ENCODE assay signal across 12 cellular contexts in the genomic region with DNA sequence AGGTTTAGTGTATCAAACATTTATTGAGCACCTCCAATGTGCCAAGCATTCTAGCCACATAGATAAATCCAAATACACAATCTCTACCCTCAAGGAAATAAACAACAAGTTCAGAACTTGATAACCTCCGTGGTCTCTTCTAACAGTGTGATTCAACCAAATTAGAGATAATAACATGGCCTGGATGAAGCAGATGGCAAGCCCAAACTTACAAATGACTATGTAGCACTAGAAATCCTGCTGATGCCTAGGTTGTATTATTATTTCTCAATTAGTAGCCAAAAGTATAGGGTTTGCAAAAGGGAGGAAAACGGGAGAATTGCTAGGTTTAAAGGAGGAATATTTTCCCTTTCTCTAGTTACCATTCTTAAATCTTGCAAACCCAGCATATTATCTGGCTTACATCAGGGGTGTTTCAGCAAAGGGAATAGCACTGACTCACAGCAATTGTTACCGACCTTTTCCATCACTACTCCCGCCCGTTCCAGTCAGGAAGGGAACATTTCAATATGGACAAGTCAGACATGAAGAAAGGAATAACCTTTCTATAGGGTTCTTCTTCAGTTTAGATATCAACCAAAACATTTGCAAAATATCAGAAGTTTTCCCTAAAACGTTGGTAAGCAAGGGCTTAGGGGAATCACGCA. TPM values are rescaled to one million over a fixed set of nuclear protein-coding genes. Genes with fewer than 3 reads are reported as not detected.
DNase-seq lines count a peak whose midpoint lies in the region; ATAC-seq and TF ChIP-seq lines count a peak whose summit lies in the region.
"Had no signal": no experiment of that assay in that cellular context is flagged by ENCODE, and none has a peak within 500 bp of the region (broad histone marks: within the 10 kb centered on the region; RNA-seq: fewer than 3 reads in every experiment).

No MANE protein-coding gene starts in this region.

- H3K9me2 ChIP-seq in GM23248 (ENCODE audit: insufficient read depth) = no peaks in the 10 kb centered on the region

- DNase-seq in GM23248 (peak; percentile 90), WERI-Rb-1 (no peak), left ventricle myocardium inferior (no peak), SW480 (ENCODE audit: low spot score) (no peak), D341Med (ENCODE audit: low spot score) (no peak)
- no peak for DNase-seq in natural killer cell treated with Interleukin-12 subunit alpha and Interleukin-12 subunit beta and Interleukin-15 and Interleukin-18, amount 100 ng/mL, for 72 hours (ENCODE audit: low spot score)
- DNase-seq: activated CD8-positive, alpha-beta memory T cell treated with anti-CD3 and anti-CD28 coated beads, Interleukin-2, amount 10 ng/mL, durations not matched to agents 7 days and 5 days; endodermal cell had no signal

- intact Hi-C loops in left ventricle myocardium inferior (cut with micrococcal nuclease) = no loop called here

- H3K4me1 Mint-ChIP-seq in natural killer cell treated with Interleukin-12 subunit alpha and Interleukin-12 subunit beta and Interleukin-15 and Interleukin-18, amount 100 ng/mL, for 72 hours (ENCODE audit: low read depth in 2 of 2) = peaks cover 0 to 3% of the 10 kb centered on the region in 2 donors

- no peak overlapping the region for H3K27ac Mint-ChIP-seq in natural killer cell treated with Interleukin-12 subunit alpha and Interleukin-12 subunit beta and Interleukin-15 and Interleukin-18, amount 100 ng/mL, for 72 hours
- H3K27ac Mint-ChIP-seq: activated CD8-positive, alpha-beta memory T cell treated with anti-CD3 and anti-CD28 coated beads, Interleukin-2, amount 10 ng/mL, durations not matched to agents 7 days and 5 days; endodermal cell; progenitor cell of endocrine pancreas had no signal

- no peak for ATAC-seq in natural killer cell treated with Interleukin-12 subunit alpha and Interleukin-12 subunit beta and Interleukin-15 and Interleukin-18, amount 100 ng/mL, for 72 hours
- no peak for ATAC-seq in GM21737 (IDR thresholded peaks at IDR 0.05; ENCODE audit: unreplicated experiment)
- ATAC-seq: activated CD8-positive, alpha-beta memory T cell treated with anti-CD3 and anti-CD28 coated beads, Interleukin-2, amount 10 ng/mL, durations not matched to agents 7 days and 5 days had no signal

- TF ChIP-seq CTCF in WERI-Rb-1 (IDR thresholded peaks at IDR 0.05; ENCODE audit: low read depth, low read length) = no peak
- TF ChIP-seq CTCF in left ventricle myocardium inferior (IDR thresholded peaks at IDR 0.05; ENCODE audit: borderline replicate concordance) = no peak

- H3K9me3 ChIP-seq in GM23248 (ENCODE audit: low read depth) = no peaks in the 10 kb centered on the region
- no peaks in the 10 kb centered on the region for H3K9me3 ChIP-seq in WERI-Rb-1 (ENCODE audit: severe bottlenecking)
- H3K9me3 ChIP-seq in left ventricle myocardium inferior (replicated peaks) = no peaks in the 10 kb centered on the region
- no peaks in the 10 kb centered on the region for H3K9me3 ChIP-seq in skeletal muscle satellite cell (replicated peaks; ENCODE audit: low read length)
- H3K9me3 ChIP-seq: tibial nerve had no signal

- 4% methylated on average over 7 of the region's 7 CpGs for WGBS in GM23248 (ENCODE audit: low coverage in 1 of 2, low lambda C conversion rate in 2 of 2, missing lambda C conversion rate in 2 of 2), 2 experiments

- H3F3A ChIP-seq in GM23248 (ENCODE audit: insufficient read depth) = peaks cover 36% of the 10 kb centered on the region

- no peaks in the 10 kb centered on the region for H3K36me3 ChIP-seq in GM23248 (ENCODE audit: low read depth)
- H3K36me3 ChIP-seq in WERI-Rb-1 = peaks cover 15% of the 10 kb centered on the region
- H3K36me3 ChIP-seq in left ventricle myocardium inferior = no peaks in the 10 kb centered on the region
- H3K36me3 ChIP-seq in skeletal muscle satellite cell (ENCODE audit: insufficient read depth, low read length) = no peaks in the 10 kb centered on the region
- H3K36me3 ChIP-seq: tibial nerve had no signal

- peaks cover 50% of the 10 kb centered on the region for H3K79me2 ChIP-seq in GM23248 (ENCODE audit: insufficient read depth)

- peaks cover 5% of the 10 kb centered on the region for H3K36me3 Mint-ChIP-seq in natural killer cell treated with Interleukin-12 subunit alpha and Interleukin-12 subunit beta and Interleukin-15 and Interleukin-18, amount 100 ng/mL, for 72 hours

- H3K4me1 ChIP-seq in GM23248 (ENCODE audit: insufficient read depth) (peaks cover 32% of the 10 kb centered on the region), left ventricle myocardium inferior (peaks cover 58% of the 10 kb centered on the region), skeletal muscle satellite cell (ENCODE audit: control insufficient read depth, insufficient read depth, low read length) (peaks cover 32% of the 10 kb centered on the region)

- peak overlapping the region; percentile 90 for H3K4me2 ChIP-seq in GM23248 (ENCODE audit: unreplicated experiment)
- H3K4me2 ChIP-seq in skeletal muscle satellite cell (ENCODE audit: low read length) = peak overlapping the region; percentile 100

- H3K27me3 ChIP-seq in GM23248 (replicated peaks; ENCODE audit: insufficient read depth) = no peaks in the 10 kb centered on the region
- no peaks in the 10 kb centered on the region for H3K27me3 ChIP-seq in WERI-Rb-1 (ENCODE audit: insufficient read depth, low read depth, severe bottlenecking)
- peaks cover 29% of the 10 kb centered on the region for H3K27me3 ChIP-seq in left ventricle myocardium inferior (ENCODE audit: low read depth)
- H3K27me3 ChIP-seq in skeletal muscle satellite cell (ENCODE audit: control insufficient read depth, insufficient read depth, low read length) = no peaks in the 10 kb centered on the region

- H3K4me3 Mint-ChIP-seq in natural killer cell treated with Interleukin-12 subunit alpha and Interleukin-12 subunit beta and Interleukin-15 and Interleukin-18, amount 100 ng/mL, for 72 hours = no peak overlapping the region
- H3K4me3 Mint-ChIP-seq: activated CD8-positive, alpha-beta memory T cell treated with anti-CD3 and anti-CD28 coated beads, Interleukin-2, amount 10 ng/mL, durations not matched to agents 7 days and 5 days had no signal

- in situ Hi-C loops in GM23248 (cut with MboI) = no loop called here

- H3K4me3 ChIP-seq in GM23248 (peak overlapping the region; percentile 86), WERI-Rb-1 (ENCODE audit: low read depth, low read length) (peak overlapping the region; percentile 89), left ventricle myocardium inferior (peak overlapping the region; percentile 76), skeletal muscle satellite cell (ENCODE audit: low read length) (no peak overlapping the region)

- no peaks in the 10 kb centered on the region for H3K9me3 Mint-ChIP-seq in natural killer cell treated with Interleukin-12 subunit alpha and Interleukin-12 subunit beta and Interleukin-15 and Interleukin-18, amount 100 ng/mL, for 72 hours
- H3K9me3 Mint-ChIP-seq: endodermal cell had no signal

- peaks cover 32 to 42% of the 10 kb centered on the region in 2 donors for H3K27me3 Mint-ChIP-seq in natural killer cell treated with Interleukin-12 subunit alpha and Interleukin-12 subunit beta and Interleukin-15 and Interleukin-18, amount 100 ng/mL, for 72 hours

- no peaks in the 10 kb centered on the region for H4K20me1 ChIP-seq in GM23248 (ENCODE audit: insufficient read depth)

- peak overlapping the region; percentile 50 for H2AFZ ChIP-seq in GM23248

- H3K27ac ChIP-seq in GM23248 (peak overlapping the region; percentile 50), WERI-Rb-1 (peak overlapping the region; percentile 94), left ventricle myocardium inferior (replicated peaks) (peak overlapping the region; percentile 86)

- peak overlapping the region; percentile 85 for H3K9ac ChIP-seq in GM23248
- H3K9ac ChIP-seq in skeletal muscle satellite cell (ENCODE audit: low read depth, low read length) = no peak overlapping the region

RNA-seq across cellular contexts. Expression of gene DPYSL3, which starts 2.3 kb away (rescaled TPM):
- 34.3 and 42.8 TPM in 2 replicates for total RNA-seq in GM23248 (2014; rRNA removed; shearing (Covaris generic))
- 8.8 and 9.2 TPM in 2 replicates for polyA plus RNA-seq in GM23248 (2016; fragmentation: Nextera tagmentation; extraction: Ambion mirVana)
- 20.7 TPM for total RNA-seq in left ventricle myocardium inferior
- total RNA-seq in skeletal muscle satellite cell (2012; rRNA removed) = 10.9 and 14.0 TPM in 2 replicates
- under 1 TPM in 1 of 2 donors, not detected in 1; 0.07 TPM for total RNA-seq in natural killer cell treated with Interleukin-12 subunit alpha and Interleukin-12 subunit beta and Interleukin-15 and Interleukin-18, amount 100 ng/mL, for 72 hours

Comparison
In these comparisons a context has a peak if more than half of its experiments do, and no peak if none do; other contexts are left out.
1. RNA of gene DPYSL3, which starts 2.3 kb away (total RNA-seq): 34.3 to 42.8 TPM in GM23248 and 20.7 TPM in left ventricle myocardium inferior (single experiment); 0.07 TPM in natural killer cell treated with Interleukin-12 subunit alpha and Interleukin-12 subunit beta and Interleukin-15 and Interleukin-18, amount 100 ng/mL, for 72 hours; every median in the first group is over 10 times any median in the second.
2. Peak in every context shown above with its lines, with median percentiles within 50 percentile points of each other: H3K27ac ChIP-seq.